Comparison of ENCODE assay signal across 8 cellular contexts in the genomic region with DNA sequence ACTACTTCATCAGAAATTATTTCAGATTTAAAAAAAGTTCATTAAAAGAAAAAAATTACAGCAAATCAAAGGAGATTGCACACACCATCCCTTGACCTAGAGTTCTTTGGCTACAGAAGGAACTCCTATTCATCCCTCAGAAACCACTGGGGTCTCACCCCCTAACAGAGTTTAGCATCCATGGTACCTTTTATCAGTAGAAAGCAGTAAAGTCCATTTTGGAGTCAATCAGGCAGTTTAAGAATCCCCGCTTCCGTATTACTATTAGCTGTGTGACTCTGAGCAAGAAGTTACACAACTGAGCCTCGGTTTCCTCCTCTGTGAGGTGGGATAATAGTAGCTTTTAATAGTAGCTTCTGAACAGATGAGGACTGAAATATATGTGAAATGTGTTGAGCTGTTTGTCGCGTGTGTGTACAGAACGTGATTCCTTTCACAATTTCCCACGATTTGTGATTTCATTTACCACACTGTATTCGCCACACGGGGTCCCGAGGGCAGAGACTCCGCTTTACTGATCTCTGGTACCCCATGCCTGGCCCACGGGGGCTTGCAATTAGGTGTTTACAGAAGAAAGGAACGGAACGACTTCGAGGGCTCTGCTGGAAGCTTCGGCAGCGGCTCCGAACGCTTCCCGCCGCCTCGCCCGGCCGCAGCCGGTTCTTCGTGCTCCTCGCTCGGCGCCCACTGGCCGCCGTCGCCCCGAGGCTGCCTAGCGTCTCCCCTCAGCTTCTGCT.
DNase-seq lines count a peak whose midpoint lies in the region; ATAC-seq and TF ChIP-seq lines count a peak whose summit lies in the region.

No MANE protein-coding gene starts in this region.

- H3K4me1 ChIP-seq in body of pancreas (peaks cover 9% of the 10 kb centered on the region), stomach (peaks cover 4 to 58% (median 43%) of the 10 kb centered on the region in 4 donors)

- peak; percentile 12 for ATAC-seq in body of pancreas
- ATAC-seq in GM19324 (IDR thresholded peaks at IDR 0.05; ENCODE audit: low FRiP score, unreplicated experiment), result no peak

- no peak for TF ChIP-seq CTCF in body of pancreas (IDR thresholded peaks at IDR 0.05)
- TF ChIP-seq CTCF in kidney epithelial cell (IDR thresholded peaks at IDR 0.05; ENCODE audit: insufficient read depth, low read length, poor library complexity, severe bottlenecking), result no peak
- TF ChIP-seq CTCF in stomach (IDR thresholded peaks at IDR 0.05), result no peak

- H3K27me3 ChIP-seq in body of pancreas (no peaks in the 10 kb centered on the region), kidney epithelial cell (ENCODE audit: control insufficient read depth, insufficient read depth, low read length) (no peaks in the 10 kb centered on the region), stomach (peaks cover 0 to 22% (median 9%) of the 10 kb centered on the region in 3 donors)

- H3K9me3 ChIP-seq in body of pancreas, result no peaks in the 10 kb centered on the region
- no peaks in the 10 kb centered on the region for H3K9me3 ChIP-seq in stomach

- DNase-seq in NCI-H748 (lab: John Stamatoyannopoulos, UW; ENCODE audit: unreplicated experiment), result peak; percentile 77
- no peak for DNase-seq in NCI-H748 treated with DMSO at 0.1 percent for 48 hours (lab: John Stamatoyannopoulos, UW)
- DNase-seq in NCI-H526 treated with DMSO at 0.1 percent for 48 hours (lab: John Stamatoyannopoulos, UW), result peak; percentile 36
- peak in 2 of 4 donors; percentile 18 to 22 for DNase-seq in body of pancreas
- no peak for DNase-seq in kidney epithelial cell (ENCODE audit: low read depth)
- no peak for DNase-seq in stomach
- DNase-seq in NAMALWA (ENCODE audit: low spot score), result no peak

- TF ChIP-seq POLR2A in body of pancreas (IDR thresholded peaks at IDR 0.05) (no peak), stomach (IDR thresholded peaks at IDR 0.05) (no peak)

- H3K36me3 ChIP-seq in body of pancreas (replicated peaks in 1 of 2; ENCODE audit: insufficient read depth in 1 of 2, low read depth in 2 of 2), result no peaks in the 10 kb centered on the region
- H3K36me3 ChIP-seq in kidney epithelial cell (ENCODE audit: control insufficient read depth, insufficient read depth, low read length), result no peaks in the 10 kb centered on the region
- H3K36me3 ChIP-seq in stomach, result no peaks in the 10 kb centered on the region

- WGBS in body of pancreas, 2 donors, result 8 to 17% methylated on average over 13 to 28 of the region's 34 CpGs
- WGBS in stomach, 5 donors, result 5 to 10% (median 9%) methylated on average over 30 to 34 of the region's 34 CpGs

- intact Hi-C loops in body of pancreas (cut with DNase I), result no loop called here
- intact Hi-C loops in stomach (cut with DNase I; ENCODE audit: low total_unique reads), result no loop called here

- H3K27ac ChIP-seq in body of pancreas (peak overlapping the region in 3 of 4 donors; percentile 56 to 77 (median 68)), stomach (peak overlapping the region; percentile 86 to 98 (median 92))

- no peak for TF ChIP-seq EP300 in stomach (IDR thresholded peaks at IDR 0.05)

- H3K4me3 ChIP-seq in body of pancreas, result peak overlapping the region; percentile 50 to 61
- peak overlapping the region; percentile 54 for H3K4me3 ChIP-seq in kidney epithelial cell (ENCODE audit: low read depth, low read length)
- H3K4me3 ChIP-seq in stomach, result peak overlapping the region; percentile 55 to 69 (median 67)

Comparison
In these comparisons a context has a peak if more than half of its experiments do, and no peak if none do; other contexts are left out.
1. DNase-seq: peak in NCI-H748 (single experiment) and NCI-H526 treated with DMSO at 0.1 percent for 48 hours (single experiment); none in NCI-H748 treated with DMSO at 0.1 percent for 48 hours (single experiment), kidney epithelial cell (single experiment), stomach (single experiment) and NAMALWA (single experiment).
2. Peak in every context shown above with its lines, with median percentiles within 50 percentile points of each other: H3K4me3 ChIP-seq.